8 cellular contexts compared by ENCODE assay signal in genomic region chr2:6826081-6826913, GRCh38. TPM values are rescaled to one million over a fixed set of nuclear protein-coding genes. Genes with fewer than 3 reads are reported as not detected.
DNase-seq lines count a peak whose midpoint lies in the region; ATAC-seq and TF ChIP-seq lines count a peak whose summit lies in the region.

No MANE protein-coding gene starts in this region.

- DNase-seq in AG09309 (ENCODE audit: low read depth) (no peak), NCI-H345 (lab: John Stamatoyannopoulos, UW) (peak; percentile 34), fibroblast of lung (ENCODE audit: low read depth in 2 of 2) (peak; percentile 67 to 75), psoas muscle (no peak), mesenteric fat pad (ENCODE audit: low spot score) (no peak)
- DNase-seq in activated CD8-positive, alpha-beta T cell treated with anti-CD3 and anti-CD28 coated beads, Interleukin-2, amount 10 ng/mL, durations not matched to agents 7 days and 5 days: peak; percentile 81

- POLR2A ChIA-PET in activated CD8-positive, alpha-beta T cell treated with anti-CD3 and anti-CD28 coated beads, Interleukin-2, amount 10 ng/mL, durations not matched to agents 7 days and 5 days (lab: Charles Lee): interaction anchor here (0.7 kb wide), 1 partner anchor 39 kb away, joined by 3 read pairs; the partner anchor contains the start of gene CMPK2

- H3K4me1 Mint-ChIP-seq in activated CD8-positive, alpha-beta T cell treated with anti-CD3 and anti-CD28 coated beads, Interleukin-2, amount 10 ng/mL, durations not matched to agents 7 days and 5 days (ENCODE audit: low read depth): peaks cover 17% of the 10 kb centered on the region

- H3K9me3 Mint-ChIP-seq in activated CD8-positive, alpha-beta T cell treated with anti-CD3 and anti-CD28 coated beads, Interleukin-2, amount 10 ng/mL, durations not matched to agents 7 days and 5 days (ENCODE audit: insufficient read depth): peaks cover 13% of the 10 kb centered on the region

- peaks cover 23% of the 10 kb centered on the region for H3K36me3 Mint-ChIP-seq in activated CD8-positive, alpha-beta T cell treated with anti-CD3 and anti-CD28 coated beads, Interleukin-2, amount 10 ng/mL, durations not matched to agents 7 days and 5 days (ENCODE audit: low read depth)

- CTCF ChIA-PET in activated CD8-positive, alpha-beta T cell treated with anti-CD3 and anti-CD28 coated beads, Interleukin-2, amount 10 ng/mL, durations not matched to agents 7 days and 5 days (lab: Charles Lee): interaction anchor here (0.6 to 2.3 kb wide), 13 partner anchors 9 to 232 kb away, joined by 3 to 15 read pairs (median 4); partner anchors contain the start of gene CMPK2

- H3K27ac ChIP-seq in fibroblast of lung (ENCODE audit: insufficient read depth, low read length): no peak overlapping the region
- no peak overlapping the region for H3K27ac ChIP-seq in psoas muscle

- H3K4me3 ChIP-seq in AG09309 (ENCODE audit: control insufficient read depth, low read depth, low read length) (no peak overlapping the region), fibroblast of lung (replicated peaks in 1 of 4; ENCODE audit: control extremely low read depth in 1 of 4, insufficient read depth in 1 of 4, low read depth in 3 of 4, low read length in 4 of 4) (no peak overlapping the region), psoas muscle (no peak overlapping the region)

- no peaks in the 10 kb centered on the region for H4K20me1 ChIP-seq in fibroblast of lung (ENCODE audit: control insufficient read depth, extremely low read depth, insufficient read depth, low read length)

- 65 to 68% (median 67%) methylated on average over 4 of the region's 4 CpGs for WGBS in psoas muscle, 3 donors

- ATAC-seq in GM18508 (IDR thresholded peaks at IDR 0.05; ENCODE audit: insufficient read depth, unreplicated experiment) (peak; percentile 84), HG02938 (IDR thresholded peaks at IDR 0.05; ENCODE audit: unreplicated experiment) (peak; percentile 96), psoas muscle (peak; percentile 61 to 86 (median 76))
- peak; percentile 91 for ATAC-seq in activated CD8-positive, alpha-beta T cell treated with anti-CD3 and anti-CD28 coated beads, Interleukin-2, amount 10 ng/mL, durations not matched to agents 7 days and 5 days

- TF ChIP-seq CTCF in AG09309 (IDR thresholded peaks at IDR 0.05; ENCODE audit: control insufficient read depth, insufficient read depth, low read depth, low read length, missing control alignments): peak; percentile 50
- peak; percentile 20 to 55 for TF ChIP-seq CTCF in fibroblast of lung (conservative IDR thresholded peaks at IDR 0.05 in 1 of 2, IDR thresholded peaks at IDR 0.05 in 1 of 2; ENCODE audit: low read depth in 1 of 2, low read length in 2 of 2)
- TF ChIP-seq CTCF in psoas muscle (IDR thresholded peaks at IDR 0.05): peak; percentile 52

- H3K9ac ChIP-seq in fibroblast of lung (ENCODE audit: insufficient read depth, low read length): no peak overlapping the region

- no peak overlapping the region for H2AFZ ChIP-seq in fibroblast of lung (ENCODE audit: low read length)

- no peaks in the 10 kb centered on the region for H3K36me3 ChIP-seq in fibroblast of lung (ENCODE audit: control insufficient read depth, insufficient read depth, low read length)
- H3K36me3 ChIP-seq in psoas muscle (ENCODE audit: insufficient read depth in 1 of 2, low read depth in 1 of 2): no peaks in the 10 kb centered on the region

- intact Hi-C loops in psoas muscle (cut with DNase I): loop anchor here in 1 of 2 donors (2.0 kb wide), 1 partner anchor 217 kb away; no protein-coding TSS in a partner anchor

- no peaks in the 10 kb centered on the region for H3K27me3 ChIP-seq in fibroblast of lung (ENCODE audit: control insufficient read depth, insufficient read depth, low read length)
- H3K27me3 ChIP-seq in psoas muscle (ENCODE audit: insufficient read depth in 3 of 3, low read length in 2 of 3): no peaks in the 10 kb centered on the region

- H3K4me2 ChIP-seq in fibroblast of lung (ENCODE audit: extremely low read depth, insufficient read depth, low read length): no peak overlapping the region

- H3K79me2 ChIP-seq in fibroblast of lung (ENCODE audit: control insufficient read depth, insufficient read depth, low read length): no peaks in the 10 kb centered on the region

- H3K4me1 ChIP-seq in fibroblast of lung (ENCODE audit: control insufficient read depth, extremely low read depth, insufficient read depth, low read length) (peaks cover 5% of the 10 kb centered on the region), psoas muscle (no peaks in the 10 kb centered on the region)

- no peaks in the 10 kb centered on the region for H3K9me3 ChIP-seq in fibroblast of lung (ENCODE audit: control insufficient read depth, insufficient read depth, low read depth, low read length)
- peaks cover 5% of the 10 kb centered on the region for H3K9me3 ChIP-seq in psoas muscle

- no peak overlapping the region for H3K4me3 Mint-ChIP-seq in activated CD8-positive, alpha-beta T cell treated with anti-CD3 and anti-CD28 coated beads, Interleukin-2, amount 10 ng/mL, durations not matched to agents 7 days and 5 days

- H3K27me3 Mint-ChIP-seq in activated CD8-positive, alpha-beta T cell treated with anti-CD3 and anti-CD28 coated beads, Interleukin-2, amount 10 ng/mL, durations not matched to agents 7 days and 5 days (ENCODE audit: low read depth): peaks cover 5% of the 10 kb centered on the region

- H3K27ac Mint-ChIP-seq in activated CD8-positive, alpha-beta T cell treated with anti-CD3 and anti-CD28 coated beads, Interleukin-2, amount 10 ng/mL, durations not matched to agents 7 days and 5 days: no peak overlapping the region

RNA-seq across cellular contexts. Expression of gene CMPK2, which starts 39.4 kb away (rescaled TPM):
- total RNA-seq in activated CD8-positive, alpha-beta T cell treated with anti-CD3 and anti-CD28 coated beads, Interleukin-2, amount 10 ng/mL, durations not matched to agents 7 days and 5 days: 10 to 100 TPM; 84.0 to 90.8 TPM
- total RNA-seq in fibroblast of lung (0.26 and 0.33 TPM in 2 replicates), psoas muscle (1 to 10 TPM; 1.6 to 4.2 (median 3.6) TPM), mesenteric fat pad (8.7 TPM)
- polyA plus RNA-seq in fibroblast of lung (0.20 and 0.52 TPM in 2 replicates), psoas muscle (1 to 10 TPM; 1.3 to 1.7 (median 1.6) TPM)
- 0.12 and 0.61 TPM in 2 replicates for polyA plus RNA-seq in fibroblast of lung (2012)
- polyA minus RNA-seq in fibroblast of lung (ENCODE audit: low replicate concordance): 0.67 and 3.7 TPM in 2 replicates

RNA-seq across cellular contexts. Expression of gene RSAD2, which starts 51.3 kb away (rescaled TPM):
- 10 to 100 TPM; 72.4 to 74.5 TPM for total RNA-seq in activated CD8-positive, alpha-beta T cell treated with anti-CD3 and anti-CD28 coated beads, Interleukin-2, amount 10 ng/mL, durations not matched to agents 7 days and 5 days
- total RNA-seq in fibroblast of lung: 0.77 and 1.7 TPM in 2 replicates
- polyA plus RNA-seq in fibroblast of lung: 0.14 and 0.17 TPM in 2 replicates
- 0.03 and 0.13 TPM in 2 replicates for polyA plus RNA-seq in fibroblast of lung (2012)
- polyA minus RNA-seq in fibroblast of lung (ENCODE audit: low replicate concordance): not detected in 2 replicates
- total RNA-seq in psoas muscle: 1 to 10 TPM; 1.7 to 3.1 (median 2.6) TPM
- polyA plus RNA-seq in psoas muscle: 1 to 10 TPM in 2 of 3 donors, under 1 TPM in 1; 0.95 to 2.7 (median 2.1) TPM
- total RNA-seq in mesenteric fat pad: 5.2 TPM

Comparison
In these comparisons a context has a peak if more than half of its experiments do, and no peak if none do; other contexts are left out.
1. DNase-seq: peak in NCI-H345 (single experiment), activated CD8-positive, alpha-beta T cell treated with anti-CD3 and anti-CD28 coated beads, Interleukin-2, amount 10 ng/mL, durations not matched to agents 7 days and 5 days (single experiment) and fibroblast of lung (2 of 2); none in AG09309 (single experiment), psoas muscle (0 of 2) and mesenteric fat pad (single experiment).
2. RNA of gene RSAD2, which starts 51.3 kb away (total RNA-seq): 72.4 to 74.5 TPM in activated CD8-positive, alpha-beta T cell treated with anti-CD3 and anti-CD28 coated beads, Interleukin-2, amount 10 ng/mL, durations not matched to agents 7 days and 5 days; 5.2 TPM in mesenteric fat pad (single experiment), 1.7 to 3.1 TPM in psoas muscle and 0.77 to 1.7 TPM in fibroblast of lung; every median in the first group is over 10 times any median in the second.
3. Peak in every context shown above with its lines, with median percentiles within 50 percentile points of each other: CTCF ChIP-seq and ATAC-seq.